In genomic region chr1:161001537-161001936, GRCh38 we compare ENCODE assay signal across 28 cellular contexts. TPM values are rescaled to one million over a fixed set of nuclear protein-coding genes. Genes with fewer than 3 reads are reported as not detected.
DNase-seq lines count a peak whose midpoint lies in the region; ATAC-seq, FAIRE-seq and TF ChIP-seq lines count a peak whose summit lies in the region.
"Had no signal": no experiment of that assay in that cellular context is flagged by ENCODE, and none has a peak within 500 bp of the region (broad histone marks: within the 10 kb centered on the region; RNA-seq: fewer than 3 reads in every experiment).

No MANE protein-coding gene starts in this region.

- no peak overlapping the region for H3K4me3 ChIP-seq in adipocyte (ENCODE audit: low read length)
- H3K4me3 ChIP-seq in spleen = no peak overlapping the region
- no peak overlapping the region for H3K4me3 ChIP-seq in small intestine (ENCODE audit: low read depth in 1 of 2, low read length in 2 of 2)
- H3K4me3 ChIP-seq: A549, heart left ventricle had no signal

- H3K4me1 ChIP-seq in adipocyte (ENCODE audit: control insufficient read depth, insufficient read depth, low read length) (peaks cover 7% of the 10 kb centered on the region), spleen (peaks cover 0 to 47% (median 18%) of the 10 kb centered on the region in 6 donors), small intestine (ENCODE audit: control insufficient read depth in 2 of 2, insufficient read depth in 1 of 2, low read depth in 1 of 2, low read length in 1 of 2) (peaks cover 0 to 3% of the 10 kb centered on the region in 2 donors)

- TF ChIP-seq CTCF in spleen (IDR thresholded peaks at IDR 0.05 in 8 of 11, conservative IDR thresholded peaks at IDR 0.05 in 3 of 11) = no peak

- H3K36me3 Mint-ChIP-seq in stimulated activated memory B cell treated with anti-CD40 and anti-IgM and Interleukin-4, amounts not matched to agents 10 μg/mL and 1 μg/mL and 100 μg/mL, for 72 hours = peaks cover 16% of the 10 kb centered on the region
- H3K36me3 Mint-ChIP-seq: activated naive CD8-positive, alpha-beta T cell treated with anti-CD3 and anti-CD28 coated beads for 36 hours had no signal

- no peak overlapping the region for H3K9ac ChIP-seq in adipocyte (ENCODE audit: low read length)

- no peak for ATAC-seq in stimulated activated memory B cell treated with anti-CD40 and anti-IgM and Interleukin-4, amounts not matched to agents 10 μg/mL and 1 μg/mL and 100 μg/mL, for 72 hours
- ATAC-seq in HG03378 (IDR thresholded peaks at IDR 0.05; ENCODE audit: unreplicated experiment) = no peak
- ATAC-seq: A549, esophagus mucosa, heart left ventricle had no signal

- TF ChIP-seq POLR2A in spleen (IDR thresholded peaks at IDR 0.05) = no peak

- H3K4me1 Mint-ChIP-seq in stimulated activated memory B cell treated with anti-CD40 and anti-IgM and Interleukin-4, amounts not matched to agents 10 μg/mL and 1 μg/mL and 100 μg/mL, for 72 hours = peaks cover 17% of the 10 kb centered on the region
- H3K4me1 Mint-ChIP-seq: neural crest cell had no signal

- peak overlapping the region; percentile 46 for H3K27ac Mint-ChIP-seq in stimulated activated memory B cell treated with anti-CD40 and anti-IgM and Interleukin-4, amounts not matched to agents 10 μg/mL and 1 μg/mL and 100 μg/mL, for 72 hours
- H3K27ac Mint-ChIP-seq: activated naive CD8-positive, alpha-beta T cell treated with anti-CD3 and anti-CD28 coated beads for 36 hours; brain had no signal

- intact Hi-C loops in spleen (cut with DNase I; ENCODE audit: low total_unique reads) = no loop called here

- no peak overlapping the region for H3K4me3 Mint-ChIP-seq in stimulated activated memory B cell treated with anti-CD40 and anti-IgM and Interleukin-4, amounts not matched to agents 10 μg/mL and 1 μg/mL and 100 μg/mL, for 72 hours
- H3K4me3 Mint-ChIP-seq: activated naive CD8-positive, alpha-beta T cell treated with anti-CD3 and anti-CD28 coated beads for 36 hours; brain; CD14-positive monocyte; neural crest cell had no signal

- peaks cover 12% of the 10 kb centered on the region for H3K36me3 ChIP-seq in adipocyte (ENCODE audit: control insufficient read depth, insufficient read depth, low read length, severe bottlenecking)
- H3K36me3 ChIP-seq in spleen = peaks cover 0 to 44% (median 31%) of the 10 kb centered on the region in 6 donors
- peaks cover 1 to 11% of the 10 kb centered on the region in 2 donors for H3K36me3 ChIP-seq in small intestine (ENCODE audit: control insufficient read depth in 2 of 2, insufficient read depth in 2 of 2, low read length in 2 of 2)

- DNase-seq in NCI-H2107 treated with DMSO at 0.1 percent for 48 hours (lab: John Stamatoyannopoulos, UW; ENCODE audit: unreplicated experiment) (peak; percentile 16), NCI-H2107 (lab: John Stamatoyannopoulos, UW) (no peak), NCI-H2029 treated with DMSO at 0.1 percent for 48 hours (lab: John Stamatoyannopoulos, UW) (peak; percentile 51), adipocyte (ENCODE audit: low read depth) (peak; percentile 46), spleen (no peak), small intestine (no peak)
- DNase-seq: activated CD4-positive, alpha-beta T cell treated with anti-CD3 and anti-CD28 coated beads, Interleukin-2, amount 50 U/mL, for 4 hours; activated naive CD8-positive, alpha-beta T cell treated with anti-CD3 and anti-CD28 coated beads for 36 hours; activated T-cell treated with anti-CD3 and anti-CD28 coated beads, Interleukin-2, amount 50 U/mL, for 1 hour; Kasumi-1; mesendoderm; NCI-H1930; NCI-H82; stimulated activated naive CD4-positive, alpha-beta T cell had no signal

- H3K9me3 ChIP-seq in adipocyte (ENCODE audit: control insufficient read depth, low read length) (no peaks in the 10 kb centered on the region), spleen (no peaks in the 10 kb centered on the region), small intestine (ENCODE audit: control insufficient read depth, low read depth) (no peaks in the 10 kb centered on the region)
- H3K9me3 ChIP-seq: A549, heart left ventricle had no signal

- no peaks in the 10 kb centered on the region for H3K27me3 Mint-ChIP-seq in stimulated activated memory B cell treated with anti-CD40 and anti-IgM and Interleukin-4, amounts not matched to agents 10 μg/mL and 1 μg/mL and 100 μg/mL, for 72 hours
- H3K27me3 Mint-ChIP-seq: activated naive CD8-positive, alpha-beta T cell treated with anti-CD3 and anti-CD28 coated beads for 36 hours had no signal

- H3K27me3 ChIP-seq in adipocyte (replicated peaks; ENCODE audit: control insufficient read depth, insufficient read depth, low read length) (no peaks in the 10 kb centered on the region), spleen (replicated peaks in 1 of 7) (no peaks in the 10 kb centered on the region), small intestine (ENCODE audit: control insufficient read depth in 2 of 2, insufficient read depth in 2 of 2, low read length in 2 of 2) (no peaks in the 10 kb centered on the region)
- H3K27me3 ChIP-seq: heart left ventricle had no signal

- H3K27ac ChIP-seq in spleen (peak overlapping the region in 2 of 8 donors; percentile 20 to 28), small intestine (ENCODE audit: low read depth in 1 of 2, low read length in 1 of 2) (peak overlapping the region in 1 of 2 donors; percentile 55)
- H3K27ac ChIP-seq: A549, RWPE1 had no signal

- no peaks in the 10 kb centered on the region for H3K9me3 Mint-ChIP-seq in stimulated activated memory B cell treated with anti-CD40 and anti-IgM and Interleukin-4, amounts not matched to agents 10 μg/mL and 1 μg/mL and 100 μg/mL, for 72 hours
- H3K9me3 Mint-ChIP-seq: activated naive CD8-positive, alpha-beta T cell treated with anti-CD3 and anti-CD28 coated beads for 36 hours; brain; neural crest cell had no signal

- WGBS in spleen, 5 donors = 64 to 87% (median 72%) methylated on average over 6 of the region's 6 CpGs
- 51 to 64% (median 61%) methylated on average over 6 of the region's 6 CpGs for WGBS in small intestine, 3 donors

- no peak for FAIRE-seq in small intestine (lab: Jason Lieb, UNC)
- FAIRE-seq: A549, keratinocyte had no signal

RNA-seq across cellular contexts. Expression of gene F11R, which starts 19.4 kb away (rescaled TPM):
- 10 to 100 TPM; 46.7 to 77.2 (median 56.8) TPM for total RNA-seq in spleen
- polyA plus RNA-seq in spleen = 10 to 100 TPM in 1 of 3 donors, 1 to 10 TPM in 2; 6.4 to 16.5 (median 8.4) TPM
- 10 to 100 TPM; 30.2 to 74.6 (median 36.7) TPM for polyA plus RNA-seq in small intestine

RNA-seq across cellular contexts. Expression of gene TSTD1, which starts 37.2 kb away (rescaled TPM):
- total RNA-seq in spleen = 10 to 100 TPM; 24.3 to 31.9 (median 29.7) TPM
- polyA plus RNA-seq in spleen (100 to 1,000 TPM in 1 of 3 donors, 10 to 100 TPM in 2; 87.6 to 141 (median 94.2) TPM), small intestine (100 to 1,000 TPM in 2 of 3 donors, 10 to 100 TPM in 1; 65.8 to 185 (median 115) TPM)
- total RNA-seq: HT1080 had no signal

RNA-seq across cellular contexts. Expression of gene USF1, which starts 44.2 kb away (rescaled TPM):
- 100 to 1,000 TPM; 113 to 158 (median 123) TPM for total RNA-seq in spleen
- polyA plus RNA-seq in spleen (100 to 1,000 TPM; 132 to 339 (median 228) TPM), small intestine (100 to 1,000 TPM in 2 of 3 donors, 10 to 100 TPM in 1; 60.1 to 123 (median 109) TPM)

RNA-seq across cellular contexts. Expression of gene ITLN2, which starts 46.9 kb away (rescaled TPM):
- total RNA-seq in spleen = not detected
- polyA plus RNA-seq in spleen (not detected), small intestine (100 to 1,000 TPM in 1 of 3 donors, 10 to 100 TPM in 2; 33.8 to 318 (median 90.2) TPM)
- total RNA-seq: activated naive CD8-positive, alpha-beta T cell treated with anti-CD3 and anti-CD28 coated beads for 36 hours; dermis microvascular lymphatic vessel endothelial cell; HT1080; pulmonary artery endothelial cell; ureter had no signal
- polyA plus RNA-seq: CD14-positive monocyte had no signal

Comparison
In these comparisons a context has a peak if more than half of its experiments do, and no peak if none do; other contexts are left out.
1. DNase-seq: peak in NCI-H2107 treated with DMSO at 0.1 percent for 48 hours (single experiment), NCI-H2029 treated with DMSO at 0.1 percent for 48 hours (single experiment) and adipocyte (single experiment); none in NCI-H2107 (single experiment), spleen (single experiment) and small intestine (single experiment).